ENCODE assay signal across 11 cellular contexts in the genomic region with DNA sequence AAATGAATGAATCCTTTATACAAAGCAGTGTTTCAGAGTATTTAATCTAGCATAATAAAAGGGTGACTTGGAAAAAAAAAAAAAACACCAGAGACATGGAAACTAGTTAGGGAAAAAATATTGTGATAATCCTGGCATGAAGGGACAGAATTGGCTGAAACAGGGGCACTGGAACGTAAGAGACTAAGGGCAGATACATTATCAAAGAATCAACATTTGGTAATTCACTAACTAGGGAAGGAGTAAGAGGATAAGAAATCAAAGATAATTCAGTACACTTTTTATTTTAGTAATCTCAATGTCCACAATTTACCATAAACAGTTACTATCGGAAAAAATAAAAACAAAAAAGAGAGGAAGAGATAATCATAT. TPM values are rescaled to one million over a fixed set of nuclear protein-coding genes. Genes with fewer than 3 reads are reported as not detected.
DNase-seq lines count a peak whose midpoint lies in the region; ATAC-seq, FAIRE-seq and TF ChIP-seq lines count a peak whose summit lies in the region.
"Had no signal": no experiment of that assay in that cellular context is flagged by ENCODE, and none has a peak within 500 bp of the region (broad histone marks: within the 10 kb centered on the region; RNA-seq: fewer than 3 reads in every experiment).

No MANE protein-coding gene starts in this region.

- CTCF ChIA-PET in CD4-positive, alpha-beta memory T cell (lab: Charles Lee; ENCODE audit: partially characterized antibody): no interaction called here

- POLR2A ChIA-PET in CD4-positive, alpha-beta memory T cell (lab: Charles Lee; ENCODE audit: partially characterized antibody): interaction anchor here (1.2 to 47.8 kb wide), 2 partner anchors 34 to 80 kb away, joined by 3 to 1214 read pairs; a partner anchor contains a TSS

- peak overlapping the region; percentile 13 for H3K9ac ChIP-seq in astrocyte (ENCODE audit: low read length)

- H3K79me2 ChIP-seq in astrocyte (ENCODE audit: insufficient read depth, low read length): peaks cover 11% of the 10 kb centered on the region

- H3K27ac ChIP-seq in CD4-positive, alpha-beta memory T cell (ENCODE audit: low read depth, low read length): no peak overlapping the region
- H3K27ac ChIP-seq in astrocyte (ENCODE audit: low read depth, low read length): peak overlapping the region; percentile 24
- H3K27ac ChIP-seq in mesodermal cell (ENCODE audit: low read depth, low read length, severe bottlenecking): peak overlapping the region; percentile 76
- H3K27ac ChIP-seq: gastrocnemius medialis had no signal

- no peak for TF ChIP-seq CTCF in astrocyte (IDR thresholded peaks at IDR 0.05; ENCODE audit: insufficient read depth, low read depth, low read length)

- H3K9me3 Mint-ChIP-seq in CD4-positive, alpha-beta memory T cell: peaks cover 0 to 2% (median 0%) of the 10 kb centered on the region in 8 donors
- no peaks in the 10 kb centered on the region for H3K9me3 Mint-ChIP-seq in astrocyte (ENCODE audit: unreplicated experiment)

- H3K4me3 ChIP-seq in CD4-positive, alpha-beta memory T cell (ENCODE audit: low read length in 2 of 2): no peak overlapping the region
- H3K4me3 ChIP-seq in astrocyte (ENCODE audit: insufficient read depth, low read depth, low read length) (no peak overlapping the region), mesodermal cell (ENCODE audit: extremely low read depth, insufficient read depth, low read length, poor library complexity, severe bottlenecking) (no peak overlapping the region)
- H3K4me3 ChIP-seq: gastrocnemius medialis had no signal

- H3K4me2 ChIP-seq in astrocyte (ENCODE audit: low read length): peak overlapping the region; percentile 44

- peak overlapping the region in 4 of 7 donors; percentile 13 to 82 (median 45) for H3K27ac Mint-ChIP-seq in CD4-positive, alpha-beta memory T cell
- peak overlapping the region; percentile 63 for H3K27ac Mint-ChIP-seq in astrocyte (ENCODE audit: unreplicated experiment)

- H3K27me3 ChIP-seq in CD4-positive, alpha-beta memory T cell (ENCODE audit: insufficient read depth, low read length): no peaks in the 10 kb centered on the region
- no peaks in the 10 kb centered on the region for H3K27me3 ChIP-seq in astrocyte (ENCODE audit: insufficient read depth, low read length)
- H3K27me3 ChIP-seq: BE2C, gastrocnemius medialis had no signal

- peaks cover 4% of the 10 kb centered on the region for H3K36me3 ChIP-seq in CD4-positive, alpha-beta memory T cell (ENCODE audit: insufficient read depth, low read length)
- H3K36me3 ChIP-seq in astrocyte (ENCODE audit: insufficient read depth, low read length) (peaks cover 3% of the 10 kb centered on the region), mesodermal cell (ENCODE audit: control insufficient read depth, insufficient read depth, low read length) (peaks cover 44% of the 10 kb centered on the region)

- ATAC-seq in GM19324 (IDR thresholded peaks at IDR 0.05; ENCODE audit: low FRiP score, unreplicated experiment): no peak
- ATAC-seq in GM21529 (IDR thresholded peaks at IDR 0.05; ENCODE audit: unreplicated experiment): no peak
- no peak for ATAC-seq in HG03135 (IDR thresholded peaks at IDR 0.05; ENCODE audit: unreplicated experiment)
- ATAC-seq: gastrocnemius medialis, HCT116 had no signal

- H3K9me3 ChIP-seq in CD4-positive, alpha-beta memory T cell (ENCODE audit: control insufficient read depth in 1 of 2, low read length in 2 of 2): no peaks in the 10 kb centered on the region
- H3K9me3 ChIP-seq in astrocyte (ENCODE audit: insufficient read depth, low read depth, low read length): no peaks in the 10 kb centered on the region
- no peaks in the 10 kb centered on the region for H3K9me3 ChIP-seq in mesodermal cell (ENCODE audit: control insufficient read depth, low read length)
- H3K9me3 ChIP-seq: BE2C, gastrocnemius medialis had no signal

- peaks cover 8 to 25% of the 10 kb centered on the region in 2 donors for H3K36me3 Mint-ChIP-seq in CD4-positive, alpha-beta memory T cell
- peaks cover 6% of the 10 kb centered on the region for H3K36me3 Mint-ChIP-seq in astrocyte (ENCODE audit: low read depth, unreplicated experiment)

- DNase-seq in CD4-positive, alpha-beta memory T cell: no peak
- DNase-seq in astrocyte (ENCODE audit: low read depth): no peak
- DNase-seq: BE2C, gastrocnemius medialis, kidney, NCI-H524 treated with DMSO at 0.1 percent for 48 hours had no signal

- no peak overlapping the region for H2AFZ ChIP-seq in astrocyte (ENCODE audit: low read depth, low read length)

- H4K20me1 ChIP-seq in astrocyte (ENCODE audit: insufficient read depth, low read length): peaks cover 5% of the 10 kb centered on the region

- peaks cover 19 to 24% (median 21%) of the 10 kb centered on the region in 4 donors for H3K4me1 Mint-ChIP-seq in CD4-positive, alpha-beta memory T cell
- peaks cover 11% of the 10 kb centered on the region for H3K4me1 Mint-ChIP-seq in astrocyte (ENCODE audit: low read depth, unreplicated experiment)

- WGBS in mesodermal cell (ENCODE audit: insufficient coverage in 2 of 2), 2 experiments: no CpG with 5 or more reads among the region's 2 CpGs

- H3K4me1 ChIP-seq in CD4-positive, alpha-beta memory T cell (ENCODE audit: insufficient read depth, low read length): peaks cover 11% of the 10 kb centered on the region
- peaks cover 2% of the 10 kb centered on the region for H3K4me1 ChIP-seq in astrocyte (ENCODE audit: insufficient read depth, low read length)
- peaks cover 12% of the 10 kb centered on the region for H3K4me1 ChIP-seq in mesodermal cell (ENCODE audit: control insufficient read depth, insufficient read depth, low read length, poor library complexity, severe bottlenecking)
- H3K4me1 ChIP-seq: BE2C, gastrocnemius medialis had no signal

- H3K27me3 Mint-ChIP-seq in CD4-positive, alpha-beta memory T cell: no peaks in the 10 kb centered on the region
- H3K27me3 Mint-ChIP-seq in astrocyte (ENCODE audit: low read depth, unreplicated experiment): no peaks in the 10 kb centered on the region

- no peak for FAIRE-seq in astrocyte (lab: Jason Lieb, UNC)
- FAIRE-seq: kidney had no signal

- intact Hi-C loops in CD4-positive, alpha-beta memory T cell (cut with micrococcal nuclease): no loop called here

- H3K4me3 Mint-ChIP-seq in CD4-positive, alpha-beta memory T cell: no peak overlapping the region
- H3K4me3 Mint-ChIP-seq in astrocyte (ENCODE audit: unreplicated experiment): no peak overlapping the region

RNA-seq across cellular contexts. Expression of a gene that starts 18.2 kb away (rescaled TPM):
- total RNA-seq in CD4-positive, alpha-beta memory T cell: 10 to 100 TPM; 35.7 to 39.3 TPM
- 10 to 100 TPM; 75.1 to 86.9 TPM for polyA plus RNA-seq in CD4-positive, alpha-beta memory T cell
- 31.5 and 33.6 TPM in 2 replicates for total RNA-seq in astrocyte
- polyA plus RNA-seq in mesodermal cell (2013, experiment 1 of 2): 63.4 TPM
- polyA plus RNA-seq in mesodermal cell (2013, experiment 2 of 2): 59.8 TPM

RNA-seq across cellular contexts. Expression of a gene that starts 21.5 kb away (rescaled TPM):
- total RNA-seq in CD4-positive, alpha-beta memory T cell: 1,000 to 10,000 TPM; 1,301 to 1,410 TPM
- 100 to 1,000 TPM; 195 to 493 TPM for polyA plus RNA-seq in CD4-positive, alpha-beta memory T cell
- total RNA-seq in astrocyte: 108 and 118 TPM in 2 replicates
- polyA plus RNA-seq in mesodermal cell (2013, experiment 1 of 2): 69.6 TPM
- 61.0 TPM for polyA plus RNA-seq in mesodermal cell (2013, experiment 2 of 2)

RNA-seq across cellular contexts. Expression of a gene that starts 56.3 kb away (rescaled TPM):
- total RNA-seq in CD4-positive, alpha-beta memory T cell: not detected
- polyA plus RNA-seq in CD4-positive, alpha-beta memory T cell: not detected
- total RNA-seq in astrocyte: 3.9 and 13.8 TPM in 2 replicates
- 48.8 TPM for polyA plus RNA-seq in mesodermal cell (2013, experiment 1 of 2)
- 27.0 TPM for polyA plus RNA-seq in mesodermal cell (2013, experiment 2 of 2)

RNA-seq across cellular contexts. Expression of a gene that starts 57.1 kb away (rescaled TPM):
- 10 to 100 TPM; 17.5 to 21.5 TPM for total RNA-seq in CD4-positive, alpha-beta memory T cell
- 1 to 10 TPM; 4.7 to 5.7 TPM for polyA plus RNA-seq in CD4-positive, alpha-beta memory T cell
- 37.8 and 44.3 TPM in 2 replicates for total RNA-seq in astrocyte
- polyA plus RNA-seq in mesodermal cell (2013, experiment 1 of 2): 51.1 TPM
- polyA plus RNA-seq in mesodermal cell (2013, experiment 2 of 2): 49.6 TPM

Comparison
In these comparisons a context has a peak if more than half of its experiments do, and no peak if none do; other contexts are left out.
1. RNA of a gene that starts 21.5 kb away (total RNA-seq): 1,301 to 1,410 TPM in CD4-positive, alpha-beta memory T cell; 108 to 118 TPM in astrocyte; every median in the first group is over 10 times any median in the second.